ENCODE assay signal across 8 cellular contexts in the genomic region with DNA sequence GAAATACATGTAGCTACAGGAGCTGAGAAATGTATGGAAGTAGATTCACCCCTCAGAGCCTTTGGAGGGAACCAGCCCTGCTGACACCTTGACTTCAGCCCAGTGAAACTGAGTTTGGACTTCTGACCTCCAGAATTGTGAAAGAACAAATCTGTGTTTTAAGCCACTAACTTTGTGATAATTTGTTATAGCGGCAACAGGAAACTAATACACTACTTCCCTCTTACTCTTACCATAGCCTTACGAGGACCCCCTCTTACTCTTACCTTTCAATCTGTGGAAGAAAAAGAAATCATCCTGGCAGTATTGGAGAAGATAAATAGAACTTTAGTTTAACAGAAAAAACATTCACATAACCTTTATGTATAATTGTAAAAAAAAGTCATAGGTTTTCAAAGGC.
"Had no signal": no experiment of that assay in that cellular context is flagged by ENCODE, and none has a peak within 500 bp of the region (broad histone marks: within the 10 kb centered on the region; RNA-seq: fewer than 3 reads in every experiment).

No MANE protein-coding gene starts in this region.

- ATAC-seq: GM12878 had no signal

- DNase-seq: GDM1, GF-D8 had no signal

- H3K4me3 ChIP-seq: GM12878 had no signal

- FAIRE-seq: G401.6, GM12878, GM12891, GM12892, GM18507, GM19239 had no signal
